ENCODE assay signal across 11 cellular contexts in genomic region chr5:78771260-78772240, GRCh38.
DNase-seq lines count a peak whose midpoint lies in the region; ATAC-seq and TF ChIP-seq lines count a peak whose summit lies in the region.
"Had no signal": no experiment of that assay in that cellular context is flagged by ENCODE, and none has a peak within 500 bp of the region (broad histone marks: within the 10 kb centered on the region; RNA-seq: fewer than 3 reads in every experiment).

No MANE protein-coding gene starts in this region.

- BruUV-seq in mammary epithelial cell (replicated peaks; lab: Mats Ljungman, UMichigan) (no TSS peak), MCF 10A (replicated peaks; lab: Mats Ljungman, UMichigan) (no TSS peak)

- TF ChIP-seq CTCF in mammary epithelial cell (conservative IDR thresholded peaks at IDR 0.05 in 1 of 2, IDR thresholded peaks at IDR 0.05 in 1 of 2; ENCODE audit: extremely low read depth in 1 of 2, insufficient read depth in 1 of 2, low read depth in 1 of 2, low read length in 2 of 2) (no peak), MCF 10A (IDR thresholded peaks at IDR 0.05; ENCODE audit: unreplicated experiment) (no peak), type B pancreatic cell (conservative IDR thresholded peaks at IDR 0.05) (no peak), vagina (IDR thresholded peaks at IDR 0.05) (no peak)

- H3K79me2 ChIP-seq in mammary epithelial cell (ENCODE audit: insufficient read depth, low read length), result no peaks in the 10 kb centered on the region

- no peak overlapping the region for H2AFZ ChIP-seq in mammary epithelial cell (ENCODE audit: low read depth, low read length)

- H3K36me3 Mint-ChIP-seq in MCF 10A (ENCODE audit: insufficient read depth, unreplicated experiment), result no peaks in the 10 kb centered on the region
- H3K36me3 Mint-ChIP-seq in activated CD4-positive, alpha-beta memory T cell treated with anti-CD3 and anti-CD28 coated beads, Interleukin-2, amount 10 ng/mL, durations not matched to agents 7 days and 5 days (ENCODE audit: low read depth), result no peaks in the 10 kb centered on the region
- peaks cover 5% of the 10 kb centered on the region for H3K36me3 Mint-ChIP-seq in type B pancreatic cell

- in situ Hi-C loops in mammary epithelial cell (cut with MboI; ENCODE audit: low sequenced_read_pairs in 2 of 2), result no loop called here

- H3K9ac ChIP-seq in mammary epithelial cell (ENCODE audit: insufficient read depth, low read length), result no peak overlapping the region

- H3K9me3 ChIP-seq in mammary epithelial cell (replicated peaks; ENCODE audit: insufficient read depth, low read length) (no peaks in the 10 kb centered on the region), vagina (no peaks in the 10 kb centered on the region)

- 67% methylated on average over 11 of the region's 13 CpGs for WGBS in mammary epithelial cell (ENCODE audit: low coverage, missing lambda C conversion rate)

- no peak overlapping the region for H3K4me3 ChIP-seq in mammary epithelial cell (replicated peaks in 1 of 3; ENCODE audit: insufficient read depth in 1 of 3, low read depth in 2 of 3, low read length in 3 of 3)
- no peak overlapping the region for H3K4me3 ChIP-seq in vagina

- no peaks in the 10 kb centered on the region for H4K20me1 ChIP-seq in mammary epithelial cell (ENCODE audit: insufficient read depth, low read length)

- H3K4me2 ChIP-seq in mammary epithelial cell (ENCODE audit: insufficient read depth, low read depth, low read length), result no peak overlapping the region

- H3K4me1 Mint-ChIP-seq in MCF 10A (ENCODE audit: insufficient read depth, unreplicated experiment) (no peaks in the 10 kb centered on the region), type B pancreatic cell (ENCODE audit: unreplicated experiment) (peaks cover 18% of the 10 kb centered on the region)
- peaks cover 4% of the 10 kb centered on the region for H3K4me1 Mint-ChIP-seq in activated CD4-positive, alpha-beta memory T cell treated with anti-CD3 and anti-CD28 coated beads, Interleukin-2, amount 10 ng/mL, durations not matched to agents 7 days and 5 days

- dilution Hi-C loops in mammary epithelial cell (cut with HindIII; ENCODE audit: low sequenced_read_pairs), result no loop called here

- CTCF ChIA-PET in mammary epithelial cell (lab: Charles Lee; ENCODE audit: low non-redundant PET), result no interaction called here
- CTCF ChIA-PET in MCF 10A (lab: Yijun Ruan, JAX), result no interaction called here
- CTCF ChIA-PET in activated CD4-positive, alpha-beta memory T cell treated with anti-CD3 and anti-CD28 coated beads, Interleukin-2, amount 10 ng/mL, durations not matched to agents 7 days and 5 days (lab: Charles Lee), result no interaction called here

- no peak overlapping the region for H3K27ac ChIP-seq in mammary epithelial cell (ENCODE audit: insufficient read depth, low read depth, low read length)
- no peak overlapping the region for H3K27ac ChIP-seq in vagina

- intact Hi-C loops in mammary epithelial cell (cut with micrococcal nuclease), result no loop called here
- intact Hi-C loops in MCF 10A (cut with micrococcal nuclease), result no loop called here
- intact Hi-C loops in vagina (cut with DNase I), result no loop called here

- DNase-seq in mammary epithelial cell (peak; percentile 38), MCF 10A (ENCODE audit: unreplicated experiment) (no peak), left lobe of liver (ENCODE audit: low spot score) (no peak), type B pancreatic cell (ENCODE audit: extremely low spot score, unreplicated experiment) (no peak), vagina (ENCODE audit: extremely low spot score in 2 of 2) (no peak), iPS-NIHi7 (ENCODE audit: extremely low spot score) (no peak)
- DNase-seq in activated CD4-positive, alpha-beta memory T cell treated with anti-CD3 and anti-CD28 coated beads, Interleukin-2, amount 10 ng/mL, durations not matched to agents 7 days and 5 days, result no peak
- DNase-seq: activated CD4-positive, alpha-beta T cell treated with anti-CD3 and anti-CD28 coated beads for 1 hour; NCI-H2081 treated with DMSO at 0.1 percent for 48 hours had no signal

- no peaks in the 10 kb centered on the region for H3K9me3 Mint-ChIP-seq in MCF 10A (ENCODE audit: unreplicated experiment)
- H3K9me3 Mint-ChIP-seq in activated CD4-positive, alpha-beta memory T cell treated with anti-CD3 and anti-CD28 coated beads, Interleukin-2, amount 10 ng/mL, durations not matched to agents 7 days and 5 days, result no peaks in the 10 kb centered on the region
- peaks cover 1% of the 10 kb centered on the region for H3K9me3 Mint-ChIP-seq in type B pancreatic cell

- H3K36me3 ChIP-seq in mammary epithelial cell (ENCODE audit: insufficient read depth, low read length) (no peaks in the 10 kb centered on the region), vagina (no peaks in the 10 kb centered on the region)

- no peak for TF ChIP-seq POLR2A in vagina (IDR thresholded peaks at IDR 0.05)

- H3K27me3 Mint-ChIP-seq in MCF 10A (ENCODE audit: insufficient read depth, unreplicated experiment) (no peaks in the 10 kb centered on the region), type B pancreatic cell (no peaks in the 10 kb centered on the region)
- no peaks in the 10 kb centered on the region for H3K27me3 Mint-ChIP-seq in activated CD4-positive, alpha-beta memory T cell treated with anti-CD3 and anti-CD28 coated beads, Interleukin-2, amount 10 ng/mL, durations not matched to agents 7 days and 5 days
- H3K27me3 Mint-ChIP-seq: activated naive CD8-positive, alpha-beta T cell had no signal

- H3K27ac Mint-ChIP-seq in MCF 10A (ENCODE audit: low read depth, unreplicated experiment) (no peak overlapping the region), type B pancreatic cell (peak overlapping the region; percentile 30)
- H3K27ac Mint-ChIP-seq in activated CD4-positive, alpha-beta memory T cell treated with anti-CD3 and anti-CD28 coated beads, Interleukin-2, amount 10 ng/mL, durations not matched to agents 7 days and 5 days, result peak overlapping the region; percentile 1
- H3K27ac Mint-ChIP-seq: activated naive CD8-positive, alpha-beta T cell had no signal

- POLR2A ChIA-PET in MCF 10A (lab: Yijun Ruan, JAX), result no interaction called here
- POLR2A ChIA-PET in activated CD4-positive, alpha-beta memory T cell treated with anti-CD3 and anti-CD28 coated beads, Interleukin-2, amount 10 ng/mL, durations not matched to agents 7 days and 5 days (lab: Charles Lee), result no interaction called here

- H3K4me3 Mint-ChIP-seq in MCF 10A (ENCODE audit: unreplicated experiment), result no peak overlapping the region
- H3K4me3 Mint-ChIP-seq in activated CD4-positive, alpha-beta memory T cell treated with anti-CD3 and anti-CD28 coated beads, Interleukin-2, amount 10 ng/mL, durations not matched to agents 7 days and 5 days, result no peak overlapping the region
- H3K4me3 Mint-ChIP-seq in type B pancreatic cell, result no peak overlapping the region
- H3K4me3 Mint-ChIP-seq: activated naive CD8-positive, alpha-beta T cell had no signal

- H3K4me1 ChIP-seq in mammary epithelial cell (ENCODE audit: insufficient read depth, low read length), result no peaks in the 10 kb centered on the region
- no peaks in the 10 kb centered on the region for H3K4me1 ChIP-seq in vagina

- H3K27me3 ChIP-seq in mammary epithelial cell (ENCODE audit: insufficient read depth, low read length), result no peaks in the 10 kb centered on the region
- no peaks in the 10 kb centered on the region for H3K27me3 ChIP-seq in vagina

- ATAC-seq in left lobe of liver (peak; percentile 39), GM19023 (IDR thresholded peaks at IDR 0.05; ENCODE audit: unreplicated experiment) (no peak)
